ENCODE assay signal across 14 cellular contexts in genomic region chr3:161700998-161701397, GRCh38.
DNase-seq lines count a peak whose midpoint lies in the region; ATAC-seq and TF ChIP-seq lines count a peak whose summit lies in the region.
"Had no signal": no experiment of that assay in that cellular context is flagged by ENCODE, and none has a peak within 500 bp of the region (broad histone marks: within the 10 kb centered on the region; RNA-seq: fewer than 3 reads in every experiment).

No MANE protein-coding gene starts in this region.

- no peak overlapping the region for H3K4me3 Mint-ChIP-seq in WTC11
- H3K4me3 Mint-ChIP-seq: CD4-positive, alpha-beta T cell had no signal

- H3K27me3 Mint-ChIP-seq in WTC11 (ENCODE audit: low read depth) = no peaks in the 10 kb centered on the region
- H3K27me3 Mint-ChIP-seq: CD4-positive, alpha-beta T cell had no signal

- POLR2A ChIA-PET in WTC11 (lab: Charles Lee) = interaction anchor here (0.6 kb wide), 1 partner anchor 249 kb away, joined by 5 read pairs; no protein-coding TSS in a partner anchor

- H3K36me3 Mint-ChIP-seq in WTC11 = no peaks in the 10 kb centered on the region

- H3K4me1 Mint-ChIP-seq in WTC11 = peaks cover 3% of the 10 kb centered on the region; the same call in 1 of the 2 replicates

- ATAC-seq in GM21360 (IDR thresholded peaks at IDR 0.05; ENCODE audit: unreplicated experiment) (peak; percentile 78), HG03196 (IDR thresholded peaks at IDR 0.05; ENCODE audit: unreplicated experiment) (peak; percentile 81), WTC11 (peak; percentile 95), left lobe of liver (no peak), GM21515 (IDR thresholded peaks at IDR 0.05; ENCODE audit: unreplicated experiment) (no peak)
- ATAC-seq: esophagus mucosa, left lung had no signal

- H3K27ac Mint-ChIP-seq in WTC11 = no peak overlapping the region
- H3K27ac Mint-ChIP-seq: CD4-positive, alpha-beta T cell had no signal

- H3K9me3 Mint-ChIP-seq in WTC11 = peaks cover 7% of the 10 kb centered on the region
- H3K9me3 Mint-ChIP-seq: CD4-positive, alpha-beta T cell had no signal

- DNase-seq in WTC11 (ENCODE audit: low spot score) (peak; percentile 43), left lobe of liver (ENCODE audit: low spot score) (no peak), erythroblast (lab: John Stamatoyannopoulos, UW) (no peak)
- DNase-seq in activated CD4-positive, alpha-beta T cell treated with anti-CD3 and anti-CD28 coated beads, Interleukin-2, amount 50 U/mL, for 4 hours = no peak
- DNase-seq: brain microvascular endothelial cell; CD4-positive, alpha-beta T cell; left lung; NCI-H1694; transverse colon had no signal

- no peak for TF ChIP-seq POLR2A in erythroblast (IDR thresholded peaks at IDR 0.05; ENCODE audit: low read length)

- CTCF ChIA-PET in WTC11 (lab: Charles Lee) = interaction anchor here (0.6 to 1.7 kb wide), 4 partner anchors 9 to 139 kb away, joined by 3 to 13 read pairs (median 4); no protein-coding TSS in a partner anchor

- TF ChIP-seq CTCF in GM12872 (IDR thresholded peaks at IDR 0.05; ENCODE audit: insufficient read depth, low read depth, low read length) = 0 out of 3 replicates have a peak, but pooled peaks have one; percentile 12
- TF ChIP-seq CTCF in WTC11 (IDR thresholded peaks at IDR 0.05) = no peak

TF ChIP-seq in WTC11, 78 proteins besides CTCF, POLR2A, EP300 and RAD21:
- no peak for TF ChIP-seq ETV6 (CRISPR knock-in tag; IDR thresholded peaks at IDR 0.05)
- TF ChIP-seq ZSCAN18 (CRISPR knock-in tag; IDR thresholded peaks at IDR 0.05) = no peak
- TF ChIP-seq FOXP1 (CRISPR knock-in tag; IDR thresholded peaks at IDR 0.05; ENCODE audit: borderline replicate concordance) = no peak
- TF ChIP-seq ESRRA (CRISPR knock-in tag; IDR thresholded peaks at IDR 0.05; ENCODE audit: borderline replicate concordance) = no peak
- TF ChIP-seq ZNF121 (CRISPR knock-in tag; IDR thresholded peaks at IDR 0.05) = no peak
- TF ChIP-seq HMGXB4 (CRISPR knock-in tag; IDR thresholded peaks at IDR 0.05) = no peak
- TF ChIP-seq PREB (CRISPR knock-in tag; IDR thresholded peaks at IDR 0.05; ENCODE audit: borderline replicate concordance) = no peak
- no peak for TF ChIP-seq ERG (CRISPR knock-in tag; IDR thresholded peaks at IDR 0.05)
- no peak for TF ChIP-seq JAZF1 (CRISPR knock-in tag; IDR thresholded peaks at IDR 0.05)
- no peak for TF ChIP-seq GTF2I (CRISPR knock-in tag; conservative IDR thresholded peaks at IDR 0.05)
- no peak for TF ChIP-seq FOXK1 (CRISPR knock-in tag; IDR thresholded peaks at IDR 0.05)
- TF ChIP-seq ZBTB21 (CRISPR knock-in tag; IDR thresholded peaks at IDR 0.05; ENCODE audit: borderline replicate concordance) = no peak
- no peak for TF ChIP-seq E2F5 (CRISPR knock-in tag; IDR thresholded peaks at IDR 0.05)
- no peak for TF ChIP-seq PRDM15 (CRISPR knock-in tag; IDR thresholded peaks at IDR 0.05)
- no peak for TF ChIP-seq TP53 (CRISPR knock-in tag; IDR thresholded peaks at IDR 0.05)
- no peak for TF ChIP-seq E2F4 (CRISPR knock-in tag; IDR thresholded peaks at IDR 0.05; ENCODE audit: borderline replicate concordance, low read depth)
TF ChIP-seq in WTC11: peak in this region for 0.

Comparison
In these comparisons a context has a peak if more than half of its experiments do, and no peak if none do; other contexts are left out.
1. ATAC-seq: peak in GM21360 (single experiment), HG03196 (single experiment) and WTC11 (single experiment); none in left lobe of liver (single experiment) and GM21515 (single experiment).